Comparison of ENCODE assay signal across 8 cellular contexts in genomic region chr17:29138184-29138955, GRCh38. TPM values are rescaled to one million over a fixed set of nuclear protein-coding genes. Genes with fewer than 3 reads are reported as not detected.
DNase-seq lines count a peak whose midpoint lies in the region; ATAC-seq and TF ChIP-seq lines count a peak whose summit lies in the region.

No MANE protein-coding gene starts in this region.

- TF ChIP-seq CTCF in GM12864 (IDR thresholded peaks at IDR 0.05; ENCODE audit: low read depth, low read length, missing control alignments) (no peak), neutrophil (IDR thresholded peaks at IDR 0.05) (no peak), SK-N-SH (IDR thresholded peaks at IDR 0.05) (no peak)

- peak overlapping the region; percentile 94 for H3K4me3 Mint-ChIP-seq in activated naive CD8-positive, alpha-beta T cell treated with anti-CD3 and anti-CD28 coated beads, Interleukin-2, amount 50 U/mL, for 24 hours

- H3K27ac ChIP-seq in neutrophil (peak overlapping the region; percentile 90), SK-N-SH (ENCODE audit: low read depth in 2 of 2, low read length in 1 of 2) (no peak overlapping the region; a peak in 1 of 4 replicates)

- WGBS in SK-N-SH (ENCODE audit: low lambda C conversion rate), result 89% methylated on average over 12 of the region's 13 CpGs

- TF ChIP-seq RAD21 in SK-N-SH (IDR thresholded peaks at IDR 0.05; ENCODE audit: low read length), result no peak

- DNase-seq in GM12864 (ENCODE audit: low read depth) (no peak), NAMALWA (ENCODE audit: low spot score) (peak; percentile 53), 8988T (no peak), HuH-7.5 (ENCODE audit: low spot score) (no peak), SK-N-SH (no peak)
- DNase-seq in activated naive CD8-positive, alpha-beta T cell treated with anti-CD3 and anti-CD28 coated beads, Interleukin-2, amount 50 U/mL, for 24 hours, result peak; percentile 67

- H3K27me3 ChIP-seq in neutrophil (no peaks in the 10 kb centered on the region), SK-N-SH (ENCODE audit: insufficient read depth) (no peaks in the 10 kb centered on the region)

- no peak for TF ChIP-seq EP300 in SK-N-SH (IDR thresholded peaks at IDR 0.05; ENCODE audit: borderline replicate concordance in 1 of 2, low read depth in 1 of 2, low read length in 1 of 2)

- peaks cover 6% of the 10 kb centered on the region; the same call in 1 of the 2 replicates for H3K79me2 ChIP-seq in SK-N-SH (ENCODE audit: insufficient read depth)

- H3K4me3 ChIP-seq in GM12864 (ENCODE audit: low read depth, low read length) (peak overlapping the region; percentile 52), neutrophil (ENCODE audit: low read depth in 1 of 2, low read length in 1 of 2) (peak overlapping the region; percentile 78 to 79), SK-N-SH (ENCODE audit: low read depth in 2 of 2, low read length in 1 of 2) (no peak overlapping the region)

- no peaks in the 10 kb centered on the region for H3K9me3 ChIP-seq in neutrophil
- no peaks in the 10 kb centered on the region for H3K9me3 ChIP-seq in SK-N-SH

- no peak overlapping the region for H2AFZ ChIP-seq in SK-N-SH (ENCODE audit: low read depth)

- H3K4me1 Mint-ChIP-seq in activated naive CD8-positive, alpha-beta T cell treated with anti-CD3 and anti-CD28 coated beads, Interleukin-2, amount 50 U/mL, for 24 hours, result peaks cover 69% of the 10 kb centered on the region

- CTCF ChIA-PET in SK-N-SH (lab: Yijun Ruan, JAX), result interaction anchor here (1.0 to 22.3 kb wide), 6 partner anchors 9 to 185 kb away, joined by 3 to 535 read pairs (median 6); no protein-coding TSS in a partner anchor

- H3K9ac ChIP-seq in SK-N-SH, result no peak overlapping the region

- no peaks in the 10 kb centered on the region for H3K9me2 ChIP-seq in SK-N-SH

- peaks cover 1% of the 10 kb centered on the region for H3K36me3 Mint-ChIP-seq in activated naive CD8-positive, alpha-beta T cell treated with anti-CD3 and anti-CD28 coated beads, Interleukin-2, amount 50 U/mL, for 24 hours (ENCODE audit: low read depth)

- no peaks in the 10 kb centered on the region for H3F3A ChIP-seq in SK-N-SH (replicated peaks; ENCODE audit: insufficient read depth)

- POLR2A ChIA-PET in SK-N-SH (lab: Yijun Ruan, JAX), result interaction anchor here (2.0 kb wide), 1 partner anchor 7 kb away, joined by 7 read pairs; no protein-coding TSS in a partner anchor

- ATAC-seq in activated naive CD8-positive, alpha-beta T cell treated with anti-CD3 and anti-CD28 coated beads, Interleukin-2, amount 50 U/mL, for 24 hours, result peak; percentile 73
- ATAC-seq in HG03135 (IDR thresholded peaks at IDR 0.05; ENCODE audit: unreplicated experiment), result no peak

- H4K20me1 ChIP-seq in SK-N-SH (ENCODE audit: insufficient read depth), result no peaks in the 10 kb centered on the region

- no peaks in the 10 kb centered on the region for H3K27me3 Mint-ChIP-seq in activated naive CD8-positive, alpha-beta T cell treated with anti-CD3 and anti-CD28 coated beads, Interleukin-2, amount 50 U/mL, for 24 hours

- H3K4me2 ChIP-seq in SK-N-SH, result no peak overlapping the region

- H3K4me1 ChIP-seq in neutrophil (ENCODE audit: control insufficient read depth in 1 of 2, insufficient read depth in 1 of 2, low read depth in 1 of 2, low read length in 1 of 2) (peaks cover 51 to 53% of the 10 kb centered on the region in 2 experiments), SK-N-SH (ENCODE audit: control insufficient read depth in 1 of 2, insufficient read depth in 2 of 2, low read depth in 1 of 2, low read length in 1 of 2) (peaks cover 25 to 39% of the 10 kb centered on the region in 2 experiments)

- H3K9me3 Mint-ChIP-seq in activated naive CD8-positive, alpha-beta T cell treated with anti-CD3 and anti-CD28 coated beads, Interleukin-2, amount 50 U/mL, for 24 hours, result no peaks in the 10 kb centered on the region

- H3K36me3 ChIP-seq in neutrophil (peaks cover 15% of the 10 kb centered on the region), SK-N-SH (replicated peaks in 1 of 2; ENCODE audit: control insufficient read depth in 1 of 2, insufficient read depth in 2 of 2, low read length in 1 of 2) (no peaks in the 10 kb centered on the region)

- peak overlapping the region; percentile 95 for H3K27ac Mint-ChIP-seq in activated naive CD8-positive, alpha-beta T cell treated with anti-CD3 and anti-CD28 coated beads, Interleukin-2, amount 50 U/mL, for 24 hours

TF ChIP-seq in SK-N-SH, 30 proteins besides CTCF, POLR2A, EP300 and RAD21:
- TF ChIP-seq RFX5 (IDR thresholded peaks at IDR 0.05; ENCODE audit: low read length), result no peak
- no peak for TF ChIP-seq USF2 (IDR thresholded peaks at IDR 0.05; ENCODE audit: borderline replicate concordance, low read depth, low read length)
- no peak for TF ChIP-seq FOSL2 (IDR thresholded peaks at IDR 0.05; ENCODE audit: borderline replicate concordance, low read depth)
- no peak for TF ChIP-seq TAF1 (IDR thresholded peaks at IDR 0.05; ENCODE audit: borderline replicate concordance, low read depth, low read length)
- TF ChIP-seq PBX3 (IDR thresholded peaks at IDR 0.05), result no peak
- TF ChIP-seq MAX (IDR thresholded peaks at IDR 0.05; ENCODE audit: low read depth), result no peak
- TF ChIP-seq RCOR1 (IDR thresholded peaks at IDR 0.05; ENCODE audit: low read length), result no peak
TF ChIP-seq in SK-N-SH: peak in this region for 0.

RNA-seq across cellular contexts. Expression of gene MYO18A, which starts 41.8 kb away (rescaled TPM):
- polyA plus RNA-seq in SK-N-SH (2012; rRNA removed), result 6.0 and 6.6 TPM in 2 replicates
- polyA plus RNA-seq in SK-N-SH (2012; cell fraction: cytosol; rRNA removed), result 5.2 and 5.3 TPM in 2 replicates
- polyA plus RNA-seq in SK-N-SH (2012; cell fraction: nucleus; rRNA removed), result 31.2 and 36.7 TPM in 2 replicates

Comparison
In these comparisons a context has a peak if more than half of its experiments do, and no peak if none do; other contexts are left out.
1. DNase-seq: peak in NAMALWA (single experiment) and activated naive CD8-positive, alpha-beta T cell treated with anti-CD3 and anti-CD28 coated beads, Interleukin-2, amount 50 U/mL, for 24 hours (single experiment); none in GM12864 (single experiment), 8988T (single experiment), HuH-7.5 (single experiment) and SK-N-SH (single experiment).
2. H3K4me3 ChIP-seq: peak in GM12864 (single experiment) and neutrophil (2 of 2); none in SK-N-SH (0 of 2).